ENCODE assay signal across 1 cellular context in the genomic region with DNA sequence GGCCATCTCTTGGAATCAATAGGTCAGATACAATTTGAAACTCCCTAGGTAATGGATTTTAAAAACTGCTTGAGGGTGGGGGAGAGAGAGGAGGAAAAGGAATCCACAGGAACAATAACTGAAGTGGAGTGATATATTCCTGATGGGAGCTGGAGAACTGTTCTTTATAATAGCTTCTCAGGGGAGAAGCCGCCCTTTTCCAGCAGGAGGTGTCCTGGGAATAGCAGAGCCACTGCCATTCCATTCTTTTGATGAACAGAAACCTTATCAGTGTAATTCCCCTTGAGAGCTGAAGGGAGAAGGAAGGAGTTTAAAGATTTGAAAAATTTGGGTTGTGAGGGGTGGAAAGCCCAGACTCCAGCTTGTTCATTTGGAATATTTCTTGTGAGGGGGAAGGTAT.
TF ChIP-seq lines count a peak whose summit lies in the region.

No MANE protein-coding gene starts in this region.

TF ChIP-seq in GM23338, 12 proteins besides CTCF, POLR2A, EP300 and RAD21 (continued from another document):
- TF ChIP-seq, protein P1, sequence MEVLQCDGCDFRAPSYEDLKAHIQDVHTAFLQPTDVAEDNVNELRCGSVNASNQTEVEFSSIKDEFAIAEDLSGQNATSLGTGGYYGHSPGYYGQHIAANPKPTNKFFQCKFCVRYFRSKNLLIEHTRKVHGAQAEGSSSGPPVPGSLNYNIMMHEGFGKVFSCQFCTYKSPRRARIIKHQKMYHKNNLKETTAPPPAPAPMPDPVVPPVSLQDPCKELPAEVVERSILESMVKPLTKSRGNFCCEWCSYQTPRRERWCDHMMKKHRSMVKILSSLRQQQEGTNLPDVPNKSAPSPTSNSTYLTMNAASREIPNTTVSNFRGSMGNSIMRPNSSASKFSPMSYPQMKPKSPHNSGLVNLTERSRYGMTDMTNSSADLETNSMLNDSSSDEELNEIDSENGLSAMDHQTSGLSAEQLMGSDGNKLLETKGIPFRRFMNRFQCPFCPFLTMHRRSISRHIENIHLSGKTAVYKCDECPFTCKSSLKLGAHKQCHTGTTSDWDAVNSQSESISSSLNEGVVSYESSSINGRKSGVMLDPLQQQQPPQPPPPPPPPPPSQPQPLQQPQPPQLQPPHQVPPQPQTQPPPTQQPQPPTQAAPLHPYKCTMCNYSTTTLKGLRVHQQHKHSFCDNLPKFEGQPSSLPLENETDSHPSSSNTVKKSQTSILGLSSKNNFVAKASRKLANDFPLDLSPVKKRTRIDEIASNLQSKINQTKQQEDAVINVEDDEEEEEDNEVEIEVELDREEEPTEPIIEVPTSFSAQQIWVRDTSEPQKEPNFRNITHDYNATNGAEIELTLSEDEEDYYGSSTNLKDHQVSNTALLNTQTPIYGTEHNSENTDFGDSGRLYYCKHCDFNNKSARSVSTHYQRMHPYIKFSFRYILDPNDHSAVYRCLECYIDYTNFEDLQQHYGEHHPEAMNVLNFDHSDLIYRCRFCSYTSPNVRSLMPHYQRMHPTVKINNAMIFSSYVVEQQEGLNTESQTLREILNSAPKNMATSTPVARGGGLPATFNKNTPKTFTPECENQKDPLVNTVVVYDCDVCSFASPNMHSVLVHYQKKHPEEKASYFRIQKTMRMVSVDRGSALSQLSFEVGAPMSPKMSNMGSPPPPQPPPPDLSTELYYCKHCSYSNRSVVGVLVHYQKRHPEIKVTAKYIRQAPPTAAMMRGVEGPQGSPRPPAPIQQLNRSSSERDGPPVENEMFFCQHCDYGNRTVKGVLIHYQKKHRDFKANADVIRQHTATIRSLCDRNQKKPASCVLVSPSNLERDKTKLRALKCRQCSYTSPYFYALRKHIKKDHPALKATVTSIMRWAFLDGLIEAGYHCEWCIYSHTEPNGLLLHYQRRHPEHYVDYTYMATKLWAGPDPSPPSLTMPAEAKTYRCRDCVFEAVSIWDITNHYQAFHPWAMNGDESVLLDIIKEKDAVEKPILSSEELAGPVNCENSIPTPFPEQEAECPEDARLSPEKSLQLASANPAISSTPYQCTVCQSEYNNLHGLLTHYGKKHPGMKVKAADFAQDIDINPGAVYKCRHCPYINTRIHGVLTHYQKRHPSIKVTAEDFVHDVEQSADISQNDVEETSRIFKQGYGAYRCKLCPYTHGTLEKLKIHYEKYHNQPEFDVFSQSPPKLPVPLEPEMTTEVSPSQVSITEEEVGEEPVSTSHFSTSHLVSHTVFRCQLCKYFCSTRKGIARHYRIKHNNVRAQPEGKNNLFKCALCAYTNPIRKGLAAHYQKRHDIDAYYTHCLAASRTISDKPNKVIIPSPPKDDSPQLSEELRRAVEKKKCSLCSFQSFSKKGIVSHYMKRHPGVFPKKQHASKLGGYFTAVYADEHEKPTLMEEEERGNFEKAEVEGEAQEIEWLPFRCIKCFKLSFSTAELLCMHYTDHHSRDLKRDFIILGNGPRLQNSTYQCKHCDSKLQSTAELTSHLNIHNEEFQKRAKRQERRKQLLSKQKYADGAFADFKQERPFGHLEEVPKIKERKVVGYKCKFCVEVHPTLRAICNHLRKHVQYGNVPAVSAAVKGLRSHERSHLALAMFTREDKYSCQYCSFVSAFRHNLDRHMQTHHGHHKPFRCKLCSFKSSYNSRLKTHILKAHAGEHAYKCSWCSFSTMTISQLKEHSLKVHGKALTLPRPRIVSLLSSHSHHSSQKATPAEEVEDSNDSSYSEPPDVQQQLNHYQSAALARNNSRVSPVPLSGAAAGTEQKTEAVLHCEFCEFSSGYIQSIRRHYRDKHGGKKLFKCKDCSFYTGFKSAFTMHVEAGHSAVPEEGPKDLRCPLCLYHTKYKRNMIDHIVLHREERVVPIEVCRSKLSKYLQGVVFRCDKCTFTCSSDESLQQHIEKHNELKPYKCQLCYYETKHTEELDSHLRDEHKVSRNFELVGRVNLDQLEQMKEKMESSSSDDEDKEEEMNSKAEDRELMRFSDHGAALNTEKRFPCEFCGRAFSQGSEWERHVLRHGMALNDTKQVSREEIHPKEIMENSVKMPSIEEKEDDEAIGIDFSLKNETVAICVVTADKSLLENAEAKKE (CRISPR knock-in tag; IDR thresholded peaks at IDR 0.05) = no peak
- TF ChIP-seq ZNF331 (CRISPR knock-in tag; IDR thresholded peaks at IDR 0.05; ENCODE audit: low read depth) (no peak), POLR2AphosphoS5 (IDR thresholded peaks at IDR 0.05; ENCODE audit: low read depth) (no peak), EZH2phosphoT487 (IDR thresholded peaks at IDR 0.05; ENCODE audit: unreplicated experiment) (no peak)
- TF ChIP-seq, protein P2, sequence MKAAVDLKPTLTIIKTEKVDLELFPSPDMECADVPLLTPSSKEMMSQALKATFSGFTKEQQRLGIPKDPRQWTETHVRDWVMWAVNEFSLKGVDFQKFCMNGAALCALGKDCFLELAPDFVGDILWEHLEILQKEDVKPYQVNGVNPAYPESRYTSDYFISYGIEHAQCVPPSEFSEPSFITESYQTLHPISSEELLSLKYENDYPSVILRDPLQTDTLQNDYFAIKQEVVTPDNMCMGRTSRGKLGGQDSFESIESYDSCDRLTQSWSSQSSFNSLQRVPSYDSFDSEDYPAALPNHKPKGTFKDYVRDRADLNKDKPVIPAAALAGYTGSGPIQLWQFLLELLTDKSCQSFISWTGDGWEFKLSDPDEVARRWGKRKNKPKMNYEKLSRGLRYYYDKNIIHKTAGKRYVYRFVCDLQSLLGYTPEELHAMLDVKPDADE (IDR thresholded peaks at IDR 0.05) = no peak
- TF ChIP-seq, protein P3, sequence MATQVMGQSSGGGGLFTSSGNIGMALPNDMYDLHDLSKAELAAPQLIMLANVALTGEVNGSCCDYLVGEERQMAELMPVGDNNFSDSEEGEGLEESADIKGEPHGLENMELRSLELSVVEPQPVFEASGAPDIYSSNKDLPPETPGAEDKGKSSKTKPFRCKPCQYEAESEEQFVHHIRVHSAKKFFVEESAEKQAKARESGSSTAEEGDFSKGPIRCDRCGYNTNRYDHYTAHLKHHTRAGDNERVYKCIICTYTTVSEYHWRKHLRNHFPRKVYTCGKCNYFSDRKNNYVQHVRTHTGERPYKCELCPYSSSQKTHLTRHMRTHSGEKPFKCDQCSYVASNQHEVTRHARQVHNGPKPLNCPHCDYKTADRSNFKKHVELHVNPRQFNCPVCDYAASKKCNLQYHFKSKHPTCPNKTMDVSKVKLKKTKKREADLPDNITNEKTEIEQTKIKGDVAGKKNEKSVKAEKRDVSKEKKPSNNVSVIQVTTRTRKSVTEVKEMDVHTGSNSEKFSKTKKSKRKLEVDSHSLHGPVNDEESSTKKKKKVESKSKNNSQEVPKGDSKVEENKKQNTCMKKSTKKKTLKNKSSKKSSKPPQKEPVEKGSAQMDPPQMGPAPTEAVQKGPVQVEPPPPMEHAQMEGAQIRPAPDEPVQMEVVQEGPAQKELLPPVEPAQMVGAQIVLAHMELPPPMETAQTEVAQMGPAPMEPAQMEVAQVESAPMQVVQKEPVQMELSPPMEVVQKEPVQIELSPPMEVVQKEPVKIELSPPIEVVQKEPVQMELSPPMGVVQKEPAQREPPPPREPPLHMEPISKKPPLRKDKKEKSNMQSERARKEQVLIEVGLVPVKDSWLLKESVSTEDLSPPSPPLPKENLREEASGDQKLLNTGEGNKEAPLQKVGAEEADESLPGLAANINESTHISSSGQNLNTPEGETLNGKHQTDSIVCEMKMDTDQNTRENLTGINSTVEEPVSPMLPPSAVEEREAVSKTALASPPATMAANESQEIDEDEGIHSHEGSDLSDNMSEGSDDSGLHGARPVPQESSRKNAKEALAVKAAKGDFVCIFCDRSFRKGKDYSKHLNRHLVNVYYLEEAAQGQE (IDR thresholded peaks at IDR 0.05; ENCODE audit: unreplicated experiment) = no peak
